9 cellular contexts compared by ENCODE assay signal in genomic region chr19:44401787-44402115, GRCh38. TPM values are rescaled to one million over a fixed set of nuclear protein-coding genes. Genes with fewer than 3 reads are reported as not detected.
DNase-seq lines count a peak whose midpoint lies in the region; ATAC-seq and TF ChIP-seq lines count a peak whose summit lies in the region.
"Had no signal": no experiment of that assay in that cellular context is flagged by ENCODE, and none has a peak within 500 bp of the region (broad histone marks: within the 10 kb centered on the region; RNA-seq: fewer than 3 reads in every experiment).

No MANE protein-coding gene starts in this region.

- peak overlapping the region; percentile 7 to 95 (median 52) for H3K27ac Mint-ChIP-seq in IgD-negative memory B cell
- peak overlapping the region; percentile 59 to 72 for H3K27ac Mint-ChIP-seq in natural killer cell treated with Interleukin-12 subunit alpha and Interleukin-12 subunit beta and Interleukin-15 and Interleukin-18, amount 100 ng/mL, for 72 hours

- peaks cover 4% of the 10 kb centered on the region for H3K36me3 Mint-ChIP-seq in IgD-negative memory B cell
- H3K36me3 Mint-ChIP-seq in natural killer cell treated with Interleukin-12 subunit alpha and Interleukin-12 subunit beta and Interleukin-15 and Interleukin-18, amount 100 ng/mL, for 72 hours = peaks cover 36% of the 10 kb centered on the region

- no peak overlapping the region for H3K27ac ChIP-seq in A673 (ENCODE audit: low read depth, low read length, poor library complexity, severe bottlenecking)
- H3K27ac ChIP-seq in effector memory CD4-positive, alpha-beta T cell (ENCODE audit: insufficient read depth, low read length, poor library complexity, severe bottlenecking) = no peak overlapping the region

- no peak for TF ChIP-seq CTCF in A673 (conservative IDR thresholded peaks at IDR 0.05; ENCODE audit: low read depth, low read length)

- BruUV-seq in A673 (replicated peaks; lab: Mats Ljungman, UMichigan) = no TSS peak

- H3K27me3 ChIP-seq in A673 (replicated peaks; ENCODE audit: insufficient read depth, low read depth, low read length, poor library complexity) = no peaks in the 10 kb centered on the region
- H3K27me3 ChIP-seq in effector memory CD4-positive, alpha-beta T cell (replicated peaks; ENCODE audit: control insufficient read depth, insufficient read depth, low read length, poor library complexity, severe bottlenecking) = no peaks in the 10 kb centered on the region

- CTCF ChIA-PET in A673 (lab: Charles Lee) = no interaction called here

- peaks cover 4 to 6% (median 5%) of the 10 kb centered on the region in 3 donors for H3K4me1 Mint-ChIP-seq in IgD-negative memory B cell
- H3K4me1 Mint-ChIP-seq in natural killer cell treated with Interleukin-12 subunit alpha and Interleukin-12 subunit beta and Interleukin-15 and Interleukin-18, amount 100 ng/mL, for 72 hours (ENCODE audit: low read depth in 2 of 2) = peaks cover 6 to 7% of the 10 kb centered on the region in 2 donors

- peak overlapping the region; percentile 87 to 97 (median 94) for H3K4me3 Mint-ChIP-seq in IgD-negative memory B cell
- H3K4me3 Mint-ChIP-seq in natural killer cell treated with Interleukin-12 subunit alpha and Interleukin-12 subunit beta and Interleukin-15 and Interleukin-18, amount 100 ng/mL, for 72 hours = peak overlapping the region; percentile 97

- intact Hi-C loops in A673 (cut with micrococcal nuclease; ENCODE audit: unreplicated experiment) = no loop called here

- no peak for ATAC-seq in natural killer cell treated with Interleukin-12 subunit alpha and Interleukin-12 subunit beta and Interleukin-15 and Interleukin-18, amount 100 ng/mL, for 72 hours
- no peak for ATAC-seq in HG02970 (IDR thresholded peaks at IDR 0.05; ENCODE audit: low FRiP score, unreplicated experiment)
- ATAC-seq in GM18907 (IDR thresholded peaks at IDR 0.05; ENCODE audit: unreplicated experiment) = no peak
- no peak for ATAC-seq in GM21717 (IDR thresholded peaks at IDR 0.05; ENCODE audit: unreplicated experiment)

- no peaks in the 10 kb centered on the region for H3K27me3 Mint-ChIP-seq in IgD-negative memory B cell
- peaks cover 0 to 8% of the 10 kb centered on the region in 2 donors for H3K27me3 Mint-ChIP-seq in natural killer cell treated with Interleukin-12 subunit alpha and Interleukin-12 subunit beta and Interleukin-15 and Interleukin-18, amount 100 ng/mL, for 72 hours

- POLR2A ChIA-PET in A673 (lab: Charles Lee; ENCODE audit: low non-redundant PET) = no interaction called here

- no peaks in the 10 kb centered on the region for H3K36me3 ChIP-seq in A673 (ENCODE audit: insufficient read depth, low read length, poor library complexity, severe bottlenecking)
- H3K36me3 ChIP-seq in effector memory CD4-positive, alpha-beta T cell (ENCODE audit: control insufficient read depth, insufficient read depth, low read length) = no peaks in the 10 kb centered on the region

- H3K9me3 Mint-ChIP-seq in IgD-negative memory B cell = peaks cover 4 to 34% (median 15%) of the 10 kb centered on the region in 3 donors
- peaks cover 24% of the 10 kb centered on the region for H3K9me3 Mint-ChIP-seq in natural killer cell treated with Interleukin-12 subunit alpha and Interleukin-12 subunit beta and Interleukin-15 and Interleukin-18, amount 100 ng/mL, for 72 hours

- H3K4me3 ChIP-seq in A673 (ENCODE audit: low read depth, low read length, poor library complexity, severe bottlenecking) = peak overlapping the region; percentile 57
- peak overlapping the region; percentile 31 for H3K4me3 ChIP-seq in effector memory CD4-positive, alpha-beta T cell (ENCODE audit: insufficient read depth, low read depth, low read length, poor library complexity, severe bottlenecking)

- H3K9me3 ChIP-seq in A673 (ENCODE audit: low read depth, low read length, poor library complexity, severe bottlenecking) = no peaks in the 10 kb centered on the region
- no peaks in the 10 kb centered on the region for H3K9me3 ChIP-seq in effector memory CD4-positive, alpha-beta T cell (ENCODE audit: control insufficient read depth, low read length)

- no peaks in the 10 kb centered on the region for H3K4me1 ChIP-seq in A673 (ENCODE audit: insufficient read depth, low read length, poor library complexity, severe bottlenecking)
- H3K4me1 ChIP-seq in effector memory CD4-positive, alpha-beta T cell (ENCODE audit: control insufficient read depth, insufficient read depth, low read length, poor library complexity, severe bottlenecking) = peaks cover 3% of the 10 kb centered on the region

- no peak for DNase-seq in A673 (ENCODE audit: low spot score)
- no peak for DNase-seq in effector memory CD4-positive, alpha-beta T cell
- no peak for DNase-seq in natural killer cell treated with Interleukin-12 subunit alpha and Interleukin-12 subunit beta and Interleukin-15 and Interleukin-18, amount 100 ng/mL, for 72 hours (ENCODE audit: low spot score)
- DNase-seq in dermis blood vessel endothelial cell = no peak
- DNase-seq: GDM1 had no signal

RNA-seq across cellular contexts. Expression of gene ZNF285, which starts 0.3 kb away (rescaled TPM):
- total RNA-seq in A673 (2021) (3.0 and 3.9 TPM in 2 replicates), dermis blood vessel endothelial cell (3.2 and 5.8 TPM in 2 replicates)
- 2.1 TPM for polyA plus RNA-seq in IgD-negative memory B cell
- total RNA-seq in natural killer cell treated with Interleukin-12 subunit alpha and Interleukin-12 subunit beta and Interleukin-15 and Interleukin-18, amount 100 ng/mL, for 72 hours = 1 to 10 TPM in 1 of 2 donors, under 1 TPM in 1; 0.20 to 1.5 TPM

RNA-seq across cellular contexts. Expression of gene ZNF112, which starts 45.3 kb away (rescaled TPM):
- total RNA-seq in A673 (2021) = 7.8 and 8.2 TPM in 2 replicates
- polyA plus RNA-seq in IgD-negative memory B cell = not detected
- total RNA-seq in natural killer cell treated with Interleukin-12 subunit alpha and Interleukin-12 subunit beta and Interleukin-15 and Interleukin-18, amount 100 ng/mL, for 72 hours = not detected
- 8.3 and 9.9 TPM in 2 replicates for total RNA-seq in dermis blood vessel endothelial cell

RNA-seq across cellular contexts. Expression of gene ZNF229, which starts 46.5 kb away (rescaled TPM):
- total RNA-seq in A673 (2021) (13.4 and 14.3 TPM in 2 replicates), dermis blood vessel endothelial cell (5.9 and 14.6 TPM in 2 replicates)
- 1.4 TPM for polyA plus RNA-seq in IgD-negative memory B cell
- under 1 TPM in 1 of 2 donors, not detected in 1; 0.24 TPM for total RNA-seq in natural killer cell treated with Interleukin-12 subunit alpha and Interleukin-12 subunit beta and Interleukin-15 and Interleukin-18, amount 100 ng/mL, for 72 hours
